In genomic region chr1:181327796-181328195, GRCh38 we compare ENCODE assay signal across 19 cellular contexts.
"Had no signal": no experiment of that assay in that cellular context is flagged by ENCODE, and none has a peak within 500 bp of the region (broad histone marks: within the 10 kb centered on the region; RNA-seq: fewer than 3 reads in every experiment).

No MANE protein-coding gene starts in this region.

- ATAC-seq: K562 had no signal

- DNase-seq: Kasumi-1, MM.1S, NCI-H1092 treated with DMSO at 0.1 percent for 48 hours, NCI-H1436, NCI-H187, NCI-H2029, NCI-H2081 treated with DMSO at 0.1 percent for 48 hours, NCI-H2171, NCI-H226, NCI-H446, NCI-H510A, NCI-H524 treated with DMSO at 0.1 percent for 48 hours, NCI-H69, NCI-H774, Right ventricle myocardium superior, RPMI8226, SIG-M5, SK-N-SH had no signal
